Comparison of ENCODE assay signal across 11 cellular contexts in the genomic region with DNA sequence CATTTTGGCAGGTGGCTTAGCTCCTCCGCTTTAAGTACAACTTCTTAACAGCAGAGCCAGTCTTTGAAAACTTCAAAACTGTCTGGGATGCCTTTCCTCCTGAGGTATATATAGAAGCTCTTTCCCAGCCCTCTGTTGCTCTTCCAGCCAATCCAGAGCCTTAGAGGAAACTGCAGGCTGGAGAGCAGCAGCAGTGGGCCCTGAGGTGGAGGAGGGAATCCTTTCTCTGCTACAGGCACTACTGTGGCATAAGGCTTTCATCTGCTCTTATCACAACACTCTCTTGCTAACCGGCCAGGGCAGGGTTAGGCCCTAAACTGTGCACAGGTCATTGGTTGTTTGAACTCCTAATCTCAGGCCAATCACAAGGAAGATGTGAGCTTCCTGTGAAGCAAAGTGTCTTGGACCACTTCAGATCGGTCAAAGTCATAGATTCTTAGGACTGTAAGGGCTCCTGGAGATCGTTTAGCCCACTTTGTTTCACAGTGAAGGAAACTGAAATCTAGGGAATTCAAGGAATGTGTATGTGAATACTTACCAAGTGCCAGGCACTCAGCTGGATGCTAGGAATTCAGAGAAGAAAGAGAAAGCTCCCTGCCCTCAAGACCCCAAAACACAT. TPM values are rescaled to one million over a fixed set of nuclear protein-coding genes. Genes with fewer than 3 reads are reported as not detected.
DNase-seq lines count a peak whose midpoint lies in the region; ATAC-seq, FAIRE-seq and TF ChIP-seq lines count a peak whose summit lies in the region.
"Had no signal": no experiment of that assay in that cellular context is flagged by ENCODE, and none has a peak within 500 bp of the region (broad histone marks: within the 10 kb centered on the region; RNA-seq: fewer than 3 reads in every experiment).

A gene with protein sequence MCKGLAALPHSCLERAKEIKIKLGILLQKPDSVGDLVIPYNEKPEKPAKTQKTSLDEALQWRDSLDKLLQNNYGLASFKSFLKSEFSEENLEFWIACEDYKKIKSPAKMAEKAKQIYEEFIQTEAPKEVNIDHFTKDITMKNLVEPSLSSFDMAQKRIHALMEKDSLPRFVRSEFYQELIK (minus strand): TSS at position 84 of the 619 bp plus-strand sequence. CDS start 81 bp downstream, at position 3.

- H2BK15ac ChIP-seq in H9 (ENCODE audit: low read depth, low read length) = no peak within 1 kb of the TSS

- H3K27me3 Mint-ChIP-seq in H9 (ENCODE audit: low read depth) = no peaks in the 10 kb centered on the region

- no CpG with 5 or more reads among the region's 4 CpGs for WGBS in H9 (ENCODE audit: extremely low coverage, insufficient read length, low lambda C conversion rate)
- WGBS in small intestine, 3 donors = 50 to 67% (median 52%) methylated on average over 4 of the region's 4 CpGs

- H3K14ac ChIP-seq in H9 (ENCODE audit: insufficient read depth, low read length) = no peak within 1 kb of the TSS; the same call in 1 of the 2 replicates

- no peak within 1 kb of the TSS for H2BK5ac ChIP-seq in H9 (ENCODE audit: insufficient read length, low read length)

- no peaks in the 10 kb centered on the region for H3K36me3 ChIP-seq in kidney epithelial cell (ENCODE audit: control insufficient read depth, insufficient read depth, low read length)
- no peaks in the 10 kb centered on the region for H3K36me3 ChIP-seq in small intestine (ENCODE audit: control insufficient read depth in 2 of 2, insufficient read depth in 2 of 2, low read length in 2 of 2)

- no peaks in the 10 kb centered on the region for H3K27me3 ChIP-seq in H9 (ENCODE audit: insufficient read depth, low read length)
- H3K27me3 ChIP-seq in kidney epithelial cell (ENCODE audit: control insufficient read depth, insufficient read depth, low read length) = no peaks in the 10 kb centered on the region
- H3K27me3 ChIP-seq in small intestine (ENCODE audit: control insufficient read depth in 2 of 2, insufficient read depth in 2 of 2, low read length in 2 of 2) = no peaks in the 10 kb centered on the region

- TF ChIP-seq CTCF in H9 (conservative IDR thresholded peaks at IDR 0.05) = no peak
- no peak for TF ChIP-seq CTCF in kidney epithelial cell (IDR thresholded peaks at IDR 0.05; ENCODE audit: insufficient read depth, low read length, poor library complexity, severe bottlenecking)
- no peak for TF ChIP-seq CTCF in GM20000 (IDR thresholded peaks at IDR 0.05; ENCODE audit: extremely low read depth, missing control alignments)

- peak within 1 kb of the TSS; percentile 71 for H3K18ac ChIP-seq in H9 (ENCODE audit: insufficient read length, low read depth, low read length)

- ATAC-seq in GM21717 (IDR thresholded peaks at IDR 0.05; ENCODE audit: unreplicated experiment) = no peak

- H3K27ac Mint-ChIP-seq in H9 = peak within 1 kb of the TSS; percentile 97 to 99 (median 97)

- peak; percentile 73 for DNase-seq in H9
- DNase-seq in dedifferentiated amniotic fluid mesenchymal stem cell (ENCODE audit: extremely low spot score) = peak; percentile 26
- peak; percentile 28 for DNase-seq in kidney epithelial cell (ENCODE audit: low read depth)
- no peak for DNase-seq in small intestine
- no peak for DNase-seq in NK-92 treated with Interleukin-12 subunit alpha and Interleukin-12 subunit beta, amount 100 ng/mL, for 24 hours (lab: John Stamatoyannopoulos, UW)
- no peak for DNase-seq in GM20000 (ENCODE audit: low spot score)
- no peak for DNase-seq in pons (ENCODE audit: low spot score)
- DNase-seq: DMS 273 treated with DMSO at 0.1 percent for 48 hours had no signal

- H3K27ac ChIP-seq in H9 (ENCODE audit: insufficient read length, low read depth, low read length) (peak within 1 kb of the TSS; percentile 77), small intestine (ENCODE audit: low read depth in 1 of 2, low read length in 1 of 2) (no peak within 1 kb of the TSS)
- H3K27ac ChIP-seq: parathyroid adenoma had no signal

- H3K4me3 ChIP-seq in kidney epithelial cell (ENCODE audit: low read depth, low read length) = no peak within 1 kb of the TSS
- H3K4me3 ChIP-seq in small intestine (ENCODE audit: low read depth in 1 of 2, low read length in 2 of 2) = no peak within 1 kb of the TSS

- peak within 1 kb of the TSS; percentile 42 to 71; a peak in 4 of 5 replicates for H3K4me3 Mint-ChIP-seq in H9

- H4K8ac ChIP-seq in H9 (replicated peaks; ENCODE audit: insufficient read length, low read depth, low read length) = no peak within 1 kb of the TSS

- H3K4me1 Mint-ChIP-seq in H9 = peaks cover 35 to 43% of the 10 kb centered on the region in 2 experiments

- H4K5ac ChIP-seq in H9 (ENCODE audit: insufficient read length, low read depth, low read length) = no peak within 1 kb of the TSS

- no peak within 1 kb of the TSS for H2AFZ ChIP-seq in H9 (ENCODE audit: low read length)
- H2AFZ ChIP-seq: parathyroid adenoma had no signal

- H2BK120ac ChIP-seq in H9 (ENCODE audit: low read depth, low read length, poor library complexity, severe bottlenecking) = no peak within 1 kb of the TSS

- H3K9me3 ChIP-seq in H9 (ENCODE audit: control insufficient read depth, low read depth, low read length) (no peaks in the 10 kb centered on the region), small intestine (ENCODE audit: control insufficient read depth, low read depth) (no peaks in the 10 kb centered on the region)

- peak within 1 kb of the TSS; percentile 23 for H3K4me2 ChIP-seq in H9 (ENCODE audit: insufficient read depth, insufficient read length, low read length)

- 0 out of 2 replicates have a peak, but pooled peaks cover 3% of the 10 kb centered on the region for H3K79me2 ChIP-seq in H9 (ENCODE audit: insufficient read depth, low read length)
- H3K79me2 ChIP-seq: parathyroid adenoma had no signal

- no peak within 1 kb of the TSS for H4K91ac ChIP-seq in H9 (ENCODE audit: insufficient read length, low read depth, low read length)

- no peak within 1 kb of the TSS for H3K4ac ChIP-seq in H9 (ENCODE audit: low read depth, low read length)

- no peak within 1 kb of the TSS for H3K56ac ChIP-seq in H9 (ENCODE audit: insufficient read length, low read depth, low read length)

- no peak within 1 kb of the TSS for H3K23ac ChIP-seq in H9 (ENCODE audit: insufficient read length, low read depth, low read length)

- H3K4me1 ChIP-seq in H9 (ENCODE audit: insufficient read depth, low read length) (peaks cover 2% of the 10 kb centered on the region; the same call in 1 of the 2 replicates), small intestine (ENCODE audit: control insufficient read depth in 2 of 2, insufficient read depth in 1 of 2, low read depth in 1 of 2, low read length in 1 of 2) (no peaks in the 10 kb centered on the region)
- H3K4me1 ChIP-seq: parathyroid adenoma had no signal

- no peaks in the 10 kb centered on the region for H4K20me1 ChIP-seq in H9 (ENCODE audit: control insufficient read depth, insufficient read depth, insufficient read length)

- H3K79me1 ChIP-seq in H9 (ENCODE audit: insufficient read depth, low read depth, low read length, poor library complexity, severe bottlenecking) = no peaks in the 10 kb centered on the region

- H3T11ph ChIP-seq in H9 (ENCODE audit: low read length) = no peak within 1 kb of the TSS

- H3K36me3 Mint-ChIP-seq in H9 (ENCODE audit: insufficient read depth in 1 of 3, low read depth in 3 of 3) = no peaks in the 10 kb centered on the region

- H3K23me2 ChIP-seq in H9 (ENCODE audit: insufficient read length, low read depth, low read length, poor library complexity, severe bottlenecking) = no peaks in the 10 kb centered on the region

- FAIRE-seq in small intestine (lab: Jason Lieb, UNC) = no peak
- FAIRE-seq: TTC549 had no signal

- no peak within 1 kb of the TSS for H2BK12ac ChIP-seq in H9 (ENCODE audit: insufficient read length, low read depth, low read length)

- no peaks in the 10 kb centered on the region for H3K9me3 Mint-ChIP-seq in H9

- no peak within 1 kb of the TSS for H2BK20ac ChIP-seq in H9 (ENCODE audit: low read depth, low read length, poor library complexity, severe bottlenecking)

- no peak within 1 kb of the TSS for H3K9ac ChIP-seq in H9 (ENCODE audit: extremely low read depth, insufficient read length, low read length)
- H3K9ac ChIP-seq: parathyroid adenoma had no signal

- H2AK5ac ChIP-seq in H9 (ENCODE audit: insufficient read length, low read length) = no peak within 1 kb of the TSS

RNA-seq across cellular contexts. Expression of the gene that starts here (rescaled TPM):
- 30.1 and 33.7 TPM in 2 replicates for total RNA-seq in H9 (2021)
- 1.8 and 5.8 TPM in 2 replicates for total RNA-seq in kidney epithelial cell
- 10 to 100 TPM in 2 of 3 donors, 1 to 10 TPM in 1; 4.0 to 24.4 (median 14.3) TPM for polyA plus RNA-seq in small intestine

Comparison
In these comparisons a context has a peak if more than half of its experiments do, and no peak if none do; other contexts are left out.
1. DNase-seq: peak in H9 (single experiment), dedifferentiated amniotic fluid mesenchymal stem cell (single experiment) and kidney epithelial cell (single experiment); none in small intestine (single experiment), NK-92 treated with Interleukin-12 subunit alpha and Interleukin-12 subunit beta, amount 100 ng/mL, for 24 hours (single experiment), GM20000 (single experiment) and pons (single experiment).